6 cellular contexts compared by ENCODE assay signal in the genomic region with DNA sequence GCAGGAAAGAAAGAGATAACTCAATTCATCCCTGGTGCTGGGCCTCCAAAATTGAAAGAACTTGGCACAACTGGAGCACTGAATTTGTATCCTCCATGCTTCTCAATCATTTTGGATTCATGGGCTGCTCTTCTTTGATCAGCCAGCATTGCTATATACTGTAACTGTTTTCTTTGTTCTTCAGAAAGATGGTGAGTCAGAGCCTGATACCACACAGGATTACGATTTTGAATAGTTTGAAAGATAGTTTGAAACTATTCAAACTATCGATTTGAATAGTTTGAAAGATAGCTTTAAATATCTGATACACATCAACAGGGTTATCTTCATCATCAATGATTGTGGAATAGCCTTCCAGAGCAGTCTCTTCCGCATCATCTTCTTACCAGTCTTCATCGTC. TPM values are rescaled to one million over a fixed set of nuclear protein-coding genes. Genes with fewer than 3 reads are reported as not detected.
A peak's percentile ranks its signal among the peaks of the same experiment; 100 is the strongest.
DNase-seq lines count a peak whose midpoint lies in the region; ATAC-seq, FAIRE-seq and TF ChIP-seq lines count a peak whose summit lies in the region.
"Not testable (repeated sequence)": the region's sequence is repeated elsewhere in the genome, so short reads cannot be mapped to it uniquely, and the experiment has no call there.

No MANE protein-coding gene starts in this region.

- not testable (repeated sequence) for H3K36me3 ChIP-seq in endothelial cell of umbilical vein (ENCODE audit: control insufficient read depth in 2 of 2, extremely low read depth in 1 of 2, insufficient read depth in 2 of 2, low read length in 2 of 2)

- not testable (repeated sequence) for H3K9me1 ChIP-seq in endothelial cell of umbilical vein (replicated peaks; ENCODE audit: control insufficient read depth, extremely low read depth, insufficient read depth, low read length)

- peaks cover 59% of the 10 kb centered on the region for H3K4me1 Mint-ChIP-seq in T-helper 2 cell treated with Interferon-gamma antibody and Interleukin-4, amounts not matched to agents 5 μg/mL and 100 μg/mL, for 36 hours (ENCODE audit: low read depth)
- H3K4me1 Mint-ChIP-seq in activated CD4-positive, alpha-beta memory T cell treated with anti-CD3 and anti-CD28 coated beads, Interleukin-2, amount 10 ng/mL, durations not matched to agents 7 days and 5 days = peaks cover 67% of the 10 kb centered on the region
- H3K4me1 Mint-ChIP-seq in activated T-cell treated with anti-CD3 and anti-CD28 coated beads, Interleukin-2, amount 50 U/mL, for 72 hours (ENCODE audit: low read depth) = peaks cover 44% of the 10 kb centered on the region
- peaks cover 39% of the 10 kb centered on the region for H3K4me1 Mint-ChIP-seq in stimulated activated effector memory CD8-positive, alpha-beta T cell treated with anti-CD3 and anti-CD28 coated beads, Interleukin-12 subunit alpha, Interleukin-12 subunit beta, amount 100 ng/mL, for 72 hours

- peaks cover 20% of the 10 kb centered on the region for H3K27me3 Mint-ChIP-seq in T-helper 2 cell treated with Interferon-gamma antibody and Interleukin-4, amounts not matched to agents 5 μg/mL and 100 μg/mL, for 36 hours (ENCODE audit: low read depth)
- H3K27me3 Mint-ChIP-seq in activated CD4-positive, alpha-beta memory T cell treated with anti-CD3 and anti-CD28 coated beads, Interleukin-2, amount 10 ng/mL, durations not matched to agents 7 days and 5 days = not testable (repeated sequence)
- H3K27me3 Mint-ChIP-seq in activated T-cell treated with anti-CD3 and anti-CD28 coated beads, Interleukin-2, amount 50 U/mL, for 72 hours (ENCODE audit: low read depth) = peaks cover 90% of the 10 kb centered on the region

- dilution Hi-C loops in endothelial cell of umbilical vein (cut with MboI; ENCODE audit: extremely low pct_ligation_motif_present, low sequenced_read_pairs) = not testable (repeated sequence)

- H3K27ac Mint-ChIP-seq in T-helper 2 cell treated with Interferon-gamma antibody and Interleukin-4, amounts not matched to agents 5 μg/mL and 100 μg/mL, for 36 hours = peak overlapping the region; percentile 45
- H3K27ac Mint-ChIP-seq in activated CD4-positive, alpha-beta memory T cell treated with anti-CD3 and anti-CD28 coated beads, Interleukin-2, amount 10 ng/mL, durations not matched to agents 7 days and 5 days = peak overlapping the region; percentile 44
- H3K27ac Mint-ChIP-seq in activated T-cell treated with anti-CD3 and anti-CD28 coated beads, Interleukin-2, amount 50 U/mL, for 72 hours = peak overlapping the region; percentile 1
- not testable (repeated sequence) for H3K27ac Mint-ChIP-seq in stimulated activated effector memory CD8-positive, alpha-beta T cell treated with anti-CD3 and anti-CD28 coated beads, Interleukin-12 subunit alpha, Interleukin-12 subunit beta, amount 100 ng/mL, for 72 hours

- not testable (repeated sequence) for H3K36me3 Mint-ChIP-seq in T-helper 2 cell treated with Interferon-gamma antibody and Interleukin-4, amounts not matched to agents 5 μg/mL and 100 μg/mL, for 36 hours (ENCODE audit: low read depth); activated CD4-positive, alpha-beta memory T cell treated with anti-CD3 and anti-CD28 coated beads, Interleukin-2, amount 10 ng/mL, durations not matched to agents 7 days and 5 days (ENCODE audit: low read depth); activated T-cell treated with anti-CD3 and anti-CD28 coated beads, Interleukin-2, amount 50 U/mL, for 72 hours (ENCODE audit: insufficient read depth in 2 of 2); stimulated activated effector memory CD8-positive, alpha-beta T cell treated with anti-CD3 and anti-CD28 coated beads, Interleukin-12 subunit alpha, Interleukin-12 subunit beta, amount 100 ng/mL, for 72 hours

- not testable (repeated sequence) for H3K79me2 ChIP-seq in endothelial cell of umbilical vein (ENCODE audit: control insufficient read depth, insufficient read depth, low read length)

- CTCF ChIA-PET in activated CD4-positive, alpha-beta memory T cell treated with anti-CD3 and anti-CD28 coated beads, Interleukin-2, amount 10 ng/mL, durations not matched to agents 7 days and 5 days (lab: Charles Lee) = interaction anchor here (1.0 to 1.1 kb wide), 2 partner anchors 68 kb away, joined by 3 read pairs; no protein-coding TSS in a partner anchor
- CTCF ChIA-PET in endothelial cell of umbilical vein (lab: Charles Lee) = interaction anchor here (0.7 to 1.2 kb wide), 2 partner anchors 14 to 15 kb away, joined by 3 read pairs; no protein-coding TSS in a partner anchor

- not testable (repeated sequence) for H3K9me3 Mint-ChIP-seq in T-helper 2 cell treated with Interferon-gamma antibody and Interleukin-4, amounts not matched to agents 5 μg/mL and 100 μg/mL, for 36 hours; activated CD4-positive, alpha-beta memory T cell treated with anti-CD3 and anti-CD28 coated beads, Interleukin-2, amount 10 ng/mL, durations not matched to agents 7 days and 5 days; activated T-cell treated with anti-CD3 and anti-CD28 coated beads, Interleukin-2, amount 50 U/mL, for 72 hours; stimulated activated effector memory CD8-positive, alpha-beta T cell treated with anti-CD3 and anti-CD28 coated beads, Interleukin-12 subunit alpha, Interleukin-12 subunit beta, amount 100 ng/mL, for 72 hours

- not testable (repeated sequence) for H3K9me3 ChIP-seq in endothelial cell of umbilical vein (replicated peaks; ENCODE audit: control insufficient read depth, insufficient read depth, low read length)

- peak; percentile 51 for ATAC-seq in HG02610 (IDR thresholded peaks at IDR 0.05; ENCODE audit: unreplicated experiment)
- peak; percentile 92 to 96 for ATAC-seq in activated T-cell treated with anti-CD3 and anti-CD28 coated beads, Interleukin-2, amount 50 U/mL, for 72 hours (replicated peaks in 1 of 2)
- ATAC-seq in stimulated activated effector memory CD8-positive, alpha-beta T cell treated with anti-CD3 and anti-CD28 coated beads, Interleukin-12 subunit alpha, Interleukin-12 subunit beta, amount 100 ng/mL, for 72 hours = peak; percentile 95

- not testable (repeated sequence) for H3K27me3 ChIP-seq in endothelial cell of umbilical vein (ENCODE audit: control insufficient read depth in 2 of 2, insufficient read depth in 2 of 2, low read length in 2 of 2)

- not testable (repeated sequence) for TF ChIP-seq CTCF in endothelial cell of umbilical vein (IDR thresholded peaks at IDR 0.05; ENCODE audit: extremely low read depth in 1 of 2, insufficient read depth in 1 of 2, low read depth in 1 of 2, low read length in 2 of 2)

- POLR2A ChIA-PET in activated CD4-positive, alpha-beta memory T cell treated with anti-CD3 and anti-CD28 coated beads, Interleukin-2, amount 10 ng/mL, durations not matched to agents 7 days and 5 days (lab: Charles Lee) = interaction anchor here (1.9 to 2.0 kb wide), 2 partner anchors 8 to 25 kb away, joined by 7 to 8 read pairs; no protein-coding TSS in a partner anchor
- POLR2A ChIA-PET in endothelial cell of umbilical vein (lab: Charles Lee) = not testable (repeated sequence)

- H3K27ac ChIP-seq in endothelial cell of umbilical vein (ENCODE audit: insufficient read depth, low read depth, low read length) = not testable (repeated sequence)

- not testable (repeated sequence) for H4K20me1 ChIP-seq in endothelial cell of umbilical vein (replicated peaks; ENCODE audit: control insufficient read depth, extremely low read depth, insufficient read depth, low read length)

- not testable (repeated sequence) for H3K4me2 ChIP-seq in endothelial cell of umbilical vein (ENCODE audit: insufficient read depth, low read length)

- not testable (repeated sequence) for H2AFZ ChIP-seq in endothelial cell of umbilical vein (ENCODE audit: low read depth, low read length)

- peaks cover 14% of the 10 kb centered on the region for H3K4me1 ChIP-seq in endothelial cell of umbilical vein (ENCODE audit: control insufficient read depth, extremely low read depth, insufficient read depth, low read length)

- not testable (repeated sequence) for FAIRE-seq in endothelial cell of umbilical vein (lab: Jason Lieb, UNC)

- DNase-seq in T-helper 2 cell treated with Interferon-gamma antibody and Interleukin-4, amounts not matched to agents 5 μg/mL and 100 μg/mL, for 36 hours (ENCODE audit: low spot score); activated CD4-positive, alpha-beta memory T cell treated with anti-CD3 and anti-CD28 coated beads, Interleukin-2, amount 10 ng/mL, durations not matched to agents 7 days and 5 days; activated T-cell treated with anti-CD3 and anti-CD28 coated beads, Interleukin-2, amount 50 U/mL, for 72 hours; endothelial cell of umbilical vein (ENCODE audit: low read depth, low spot score); stimulated activated effector memory CD8-positive, alpha-beta T cell treated with anti-CD3 and anti-CD28 coated beads, Interleukin-12 subunit alpha, Interleukin-12 subunit beta, amount 100 ng/mL, for 72 hours (ENCODE audit: low spot score in 2 of 2): not testable (repeated sequence)

- H3K4me3 Mint-ChIP-seq in T-helper 2 cell treated with Interferon-gamma antibody and Interleukin-4, amounts not matched to agents 5 μg/mL and 100 μg/mL, for 36 hours = peak overlapping the region; percentile 61
- peak overlapping the region; percentile 11 for H3K4me3 Mint-ChIP-seq in activated CD4-positive, alpha-beta memory T cell treated with anti-CD3 and anti-CD28 coated beads, Interleukin-2, amount 10 ng/mL, durations not matched to agents 7 days and 5 days
- peak overlapping the region; percentile 29 to 38 for H3K4me3 Mint-ChIP-seq in activated T-cell treated with anti-CD3 and anti-CD28 coated beads, Interleukin-2, amount 50 U/mL, for 72 hours
- peak overlapping the region; percentile 14 for H3K4me3 Mint-ChIP-seq in stimulated activated effector memory CD8-positive, alpha-beta T cell treated with anti-CD3 and anti-CD28 coated beads, Interleukin-12 subunit alpha, Interleukin-12 subunit beta, amount 100 ng/mL, for 72 hours

- TF ChIP-seq POLR2A in endothelial cell of umbilical vein (IDR thresholded peaks at IDR 0.05; ENCODE audit: low read depth, low read length) = not testable (repeated sequence)

- intact Hi-C loops in endothelial cell of umbilical vein (cut with micrococcal nuclease) = not testable (repeated sequence)

- BruUV-seq in endothelial cell of umbilical vein (replicated peaks; lab: Mats Ljungman, UMichigan) = not testable (repeated sequence)

- H3K4me3 ChIP-seq in endothelial cell of umbilical vein (replicated peaks in 1 of 3; ENCODE audit: insufficient read depth in 1 of 3, low read depth in 1 of 3, low read length in 3 of 3) = not testable (repeated sequence)

- H3K9ac ChIP-seq in endothelial cell of umbilical vein (replicated peaks; ENCODE audit: extremely low read depth, insufficient read depth, low read length) = not testable (repeated sequence)

RNA-seq across cellular contexts. Expression of gene SPATA13, which starts 38.5 kb away (rescaled TPM):
- 10 to 100 TPM; 55.4 to 59.2 TPM for total RNA-seq in activated CD4-positive, alpha-beta memory T cell treated with anti-CD3 and anti-CD28 coated beads, Interleukin-2, amount 10 ng/mL, durations not matched to agents 7 days and 5 days
- 10 to 100 TPM; 60.8 to 68.6 TPM for total RNA-seq in activated T-cell treated with anti-CD3 and anti-CD28 coated beads, Interleukin-2, amount 50 U/mL, for 72 hours
- total RNA-seq in endothelial cell of umbilical vein = 12.9 and 13.3 TPM in 2 replicates
- polyA plus RNA-seq in endothelial cell of umbilical vein = 5.3 and 6.6 TPM in 2 replicates
- polyA plus RNA-seq in endothelial cell of umbilical vein (2011; cell fraction: cytosol; rRNA removed) = 3.3 and 3.5 TPM in 2 replicates
- 16.3 and 19.5 TPM in 2 replicates for polyA plus RNA-seq in endothelial cell of umbilical vein (2011; cell fraction: nucleus; rRNA removed)
- 7.7 and 7.8 TPM in 2 replicates for polyA plus RNA-seq in endothelial cell of umbilical vein (2012)
- polyA minus RNA-seq in endothelial cell of umbilical vein = 9.5 and 10.9 TPM in 2 replicates
- 8.3 TPM for polyA minus RNA-seq in endothelial cell of umbilical vein (2011; cell fraction: cytosol; rRNA and poly(A)+ RNA removed)
- polyA minus RNA-seq in endothelial cell of umbilical vein (2011; cell fraction: nucleus; rRNA and poly(A)+ RNA removed) = 9.8 and 17.5 TPM in 2 replicates

Comparison
In these comparisons a context has a peak if more than half of its experiments do, and no peak if none do; other contexts are left out.
1. H3K4me3 Mint-ChIP-seq: peak in every context shown above with its lines; median percentile 61 in T-helper 2 cell treated with Interferon-gamma antibody and Interleukin-4, amounts not matched to agents 5 μg/mL and 100 μg/mL, for 36 hours; 34 in activated T-cell treated with anti-CD3 and anti-CD28 coated beads, Interleukin-2, amount 50 U/mL, for 72 hours; 14 in stimulated activated effector memory CD8-positive, alpha-beta T cell treated with anti-CD3 and anti-CD28 coated beads, Interleukin-12 subunit alpha, Interleukin-12 subunit beta, amount 100 ng/mL, for 72 hours; 11 in activated CD4-positive, alpha-beta memory T cell treated with anti-CD3 and anti-CD28 coated beads, Interleukin-2, amount 10 ng/mL, durations not matched to agents 7 days and 5 days.